21 cellular contexts compared by ENCODE assay signal in genomic region chr2:61266653-61267505, GRCh38.
"Had no signal": no experiment of that assay in that cellular context is flagged by ENCODE, and none has a peak within 500 bp of the region (broad histone marks: within the 10 kb centered on the region; RNA-seq: fewer than 3 reads in every experiment).

No MANE protein-coding gene starts in this region.

- H3K4me1 ChIP-seq: adrenal gland, right atrium auricular region, tibial artery, vagina had no signal

- ATAC-seq: activated CD4-positive, CD25-positive, alpha-beta regulatory T cell treated with anti-CD3 and anti-CD28 coated beads, Interleukin-2, amount 50 U/mL, for 24 hours; activated T-cell treated with anti-CD3 and anti-CD28 coated beads, Interleukin-2, amount 50 U/mL, for 4 hours; effector memory CD8-positive, alpha-beta T cell; stimulated activated naive CD8-positive, alpha-beta T cell treated with anti-CD3 and anti-CD28 coated beads, Interleukin-15, Interleukin-2, amounts not matched to agents 100 U/mL and 50 U/mL, for 24 hours had no signal

- H3K27ac ChIP-seq: adrenal gland, tibial artery, vagina had no signal

- H3K27me3 ChIP-seq: adrenal gland, right atrium auricular region, tibial artery, vagina had no signal

- H3K4me3 ChIP-seq: adrenal gland, right atrium auricular region, tibial artery, vagina had no signal

- H3K36me3 ChIP-seq: adrenal gland, vagina had no signal

- H3K9me3 ChIP-seq: adrenal gland, right atrium auricular region, tibial artery, vagina had no signal

- DNase-seq: activated CD4-positive, alpha-beta T cell treated with anti-CD3 and anti-CD28 coated beads, Interleukin-2, amount 10 ng/mL, durations not matched to agents 7 days and 5 days; activated CD8-positive, alpha-beta memory T cell treated with anti-CD3 and anti-CD28 coated beads, Interleukin-2, amount 50 U/mL, for 4 hours; activated effector memory CD4-positive, alpha-beta T cell treated with anti-CD3 and anti-CD28 coated beads, Interleukin-2, amount 50 U/mL, for 16 hours; activated naive CD4-positive, alpha-beta T cell treated with anti-CD3 and anti-CD28 coated beads, Interleukin-2, amount 50 U/mL, for 16 hours; activated T-cell treated with anti-CD3 and anti-CD28 coated beads, Interleukin-2, amount 50 U/mL, for 4 hours; adrenal gland; caudate nucleus; effector memory CD8-positive, alpha-beta T cell; foreskin fibroblast; hypothalamus; islet precursor cell; nephron progenitor cell; occipital lobe; stimulated activated naive CD8-positive, alpha-beta T cell treated with anti-CD3 and anti-CD28 coated beads, Interleukin-15, Interleukin-2, amounts not matched to agents 100 U/mL and 50 U/mL, for 24 hours; substantia nigra; T-helper 1 cell; T-helper 9 cell; tibial artery had no signal
